1 cellular context compared by ENCODE assay signal in the genomic region with DNA sequence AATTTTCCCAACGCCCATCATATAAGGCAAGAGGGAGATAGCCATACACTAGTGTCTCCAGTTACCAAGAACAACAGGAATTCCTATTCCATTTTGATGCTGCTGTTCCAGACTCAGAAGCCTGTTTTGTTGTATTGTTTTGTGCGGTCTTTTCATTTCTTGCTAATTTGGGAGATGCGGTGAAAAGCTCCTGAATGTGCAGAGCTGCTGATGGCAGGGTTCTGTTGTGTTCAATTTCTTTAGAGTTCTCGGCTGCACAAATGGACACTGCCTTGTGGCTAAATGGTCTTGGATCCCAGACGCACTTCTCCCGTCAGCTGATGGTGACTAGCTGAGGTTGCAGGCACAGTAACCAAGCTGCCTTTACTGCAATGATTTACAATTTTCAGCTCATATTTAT.
TF ChIP-seq lines count a peak whose summit lies in the region.

No MANE protein-coding gene starts in this region.

TF ChIP-seq in HEK293T, 16 proteins besides CTCF, POLR2A, EP300 and RAD21:
- TF ChIP-seq SP1 (IDR thresholded peaks at IDR 0.05) (no peak), FOXA1 (IDR thresholded peaks at IDR 0.05) (no peak), ZNF384 (IDR thresholded peaks at IDR 0.05) (no peak), ARNT (IDR thresholded peaks at IDR 0.05) (no peak), TARDBP (IDR thresholded peaks at IDR 0.05) (no peak), HDGF (IDR thresholded peaks at IDR 0.05; ENCODE audit: borderline replicate concordance) (no peak), L3MBTL2 (conservative IDR thresholded peaks at IDR 0.05) (no peak), ELF4 (IDR thresholded peaks at IDR 0.05) (no peak)
- TF ChIP-seq, protein P1, sequence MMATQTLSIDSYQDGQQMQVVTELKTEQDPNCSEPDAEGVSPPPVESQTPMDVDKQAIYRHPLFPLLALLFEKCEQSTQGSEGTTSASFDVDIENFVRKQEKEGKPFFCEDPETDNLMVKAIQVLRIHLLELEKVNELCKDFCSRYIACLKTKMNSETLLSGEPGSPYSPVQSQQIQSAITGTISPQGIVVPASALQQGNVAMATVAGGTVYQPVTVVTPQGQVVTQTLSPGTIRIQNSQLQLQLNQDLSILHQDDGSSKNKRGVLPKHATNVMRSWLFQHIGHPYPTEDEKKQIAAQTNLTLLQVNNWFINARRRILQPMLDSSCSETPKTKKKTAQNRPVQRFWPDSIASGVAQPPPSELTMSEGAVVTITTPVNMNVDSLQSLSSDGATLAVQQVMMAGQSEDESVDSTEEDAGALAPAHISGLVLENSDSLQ (IDR thresholded peaks at IDR 0.05), result no peak
TF ChIP-seq in HEK293T: peak in this region for 0.
